Comparison of ENCODE assay signal across 19 cellular contexts in the genomic region with DNA sequence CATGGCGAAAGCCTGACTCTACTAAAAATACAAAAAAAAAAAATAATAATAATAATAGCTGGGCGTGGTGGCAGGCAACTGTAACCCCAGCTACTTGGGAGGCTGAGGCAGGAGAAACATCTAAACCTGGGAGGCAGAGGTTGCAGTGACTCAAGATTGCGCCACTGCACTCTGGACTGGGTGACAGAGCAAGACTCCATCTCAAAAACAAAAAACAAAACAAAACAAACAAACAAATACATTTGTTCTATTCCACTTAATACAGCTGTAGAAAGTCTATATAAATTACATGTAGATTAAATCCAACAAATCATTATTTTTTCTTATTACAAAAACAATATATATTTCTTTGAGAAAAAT. TPM values are rescaled to one million over a fixed set of nuclear protein-coding genes. Genes with fewer than 3 reads are reported as not detected.
DNase-seq lines count a peak whose midpoint lies in the region; ATAC-seq, FAIRE-seq and TF ChIP-seq lines count a peak whose summit lies in the region.
"Had no signal": no experiment of that assay in that cellular context is flagged by ENCODE, and none has a peak within 500 bp of the region (broad histone marks: within the 10 kb centered on the region; RNA-seq: fewer than 3 reads in every experiment).

No MANE protein-coding gene starts in this region.

- H3K4me3 Mint-ChIP-seq in CD8-positive, alpha-beta memory T cell = no peak overlapping the region

- H3K9ac ChIP-seq in K562 (ENCODE audit: insufficient read depth in 1 of 2, low read depth in 2 of 2, low read length in 2 of 2) = no peak overlapping the region; a peak in 1 of 4 replicates

- TF ChIP-seq RAD21 in K562 (CRISPR knock-in tag; conservative IDR thresholded peaks at IDR 0.05 in 1 of 2, IDR thresholded peaks at IDR 0.05 in 1 of 2) = no peak

- intact Hi-C loops in K562 (cut with micrococcal nuclease) (no loop called here), uterus (cut with DNase I; ENCODE audit: low total_unique reads) (no loop called here)

- peaks cover 30% of the 10 kb centered on the region for H3K79me2 ChIP-seq in K562 (ENCODE audit: control insufficient read depth, insufficient read depth, low read length)

- H3K36me3 ChIP-seq in CD8-positive, alpha-beta memory T cell (ENCODE audit: insufficient read depth, low read length) = no peaks in the 10 kb centered on the region
- H3K36me3 ChIP-seq in KOPT-K1 (ENCODE audit: insufficient read depth, low read length) = no peaks in the 10 kb centered on the region
- H3K36me3 ChIP-seq in K562 (ENCODE audit: control insufficient read depth, insufficient read depth, low read length) = no peaks in the 10 kb centered on the region
- H3K36me3 ChIP-seq in uterus = no peaks in the 10 kb centered on the region

- no peak for TF ChIP-seq EP300 in K562 (IDR thresholded peaks at IDR 0.05; ENCODE audit: low read length)

- no peak for TF ChIP-seq CTCF in K562 (IDR thresholded peaks at IDR 0.05 in 2 of 3, conservative IDR thresholded peaks at IDR 0.05 in 1 of 3; ENCODE audit: insufficient read depth in 2 of 3, low read depth in 1 of 3, low read length in 3 of 3)
- TF ChIP-seq CTCF in foreskin keratinocyte (conservative IDR thresholded peaks at IDR 0.05) = no peak
- no peak for TF ChIP-seq CTCF in uterus (IDR thresholded peaks at IDR 0.05)

- CTCF ChIA-PET in CD8-positive, alpha-beta memory T cell (lab: Charles Lee) = interaction anchor here (1.3 kb wide), 1 partner anchor 459 kb away, joined by 3 read pairs; no protein-coding TSS in a partner anchor
- CTCF ChIA-PET in K562 (lab: Yijun Ruan, JAX; ENCODE audit: low intra/inter-chr PET ratio) = no interaction called here

- ATAC-seq in K562 (0 out of 3 replicates have a peak, but pooled peaks have one; percentile 10), foreskin keratinocyte (no peak), HG03139 (IDR thresholded peaks at IDR 0.05; ENCODE audit: unreplicated experiment) (no peak), HG02623 (IDR thresholded peaks at IDR 0.05; ENCODE audit: unreplicated experiment) (no peak)
- ATAC-seq: Panc1 had no signal

- H3K9me3 ChIP-seq in CD8-positive, alpha-beta memory T cell (ENCODE audit: low read length) = no peaks in the 10 kb centered on the region
- H3K9me3 ChIP-seq in KOPT-K1 (ENCODE audit: insufficient read depth, low read length, poor library complexity, severe bottlenecking) (no peaks in the 10 kb centered on the region), K562 (replicated peaks; ENCODE audit: control insufficient read depth, insufficient read depth, low read depth, low read length) (no peaks in the 10 kb centered on the region), uterus (no peaks in the 10 kb centered on the region)

- H3K4me1 Mint-ChIP-seq in CD8-positive, alpha-beta memory T cell = peaks cover 13 to 28% (median 17%) of the 10 kb centered on the region in 3 donors

- POLR2A ChIA-PET in CD8-positive, alpha-beta memory T cell (lab: Charles Lee) = no interaction called here
- POLR2A ChIA-PET in K562 (lab: Yijun Ruan, JAX) = interaction anchor here (1.0 to 1.8 kb wide), 11 partner anchors 10 to 231 kb away, joined by 3 to 10 read pairs (median 4); partner anchors contain the start of genes RCC1 and RNU11

- TF ChIP-seq POLR2A in K562 (conservative IDR thresholded peaks at IDR 0.05) = no peak
- no peak for TF ChIP-seq POLR2A in uterus (IDR thresholded peaks at IDR 0.05)

- no peaks in the 10 kb centered on the region for H3K27me3 ChIP-seq in CD8-positive, alpha-beta memory T cell (ENCODE audit: insufficient read depth, low read length, poor library complexity, severe bottlenecking)
- H3K27me3 ChIP-seq in K562 (ENCODE audit: control insufficient read depth in 2 of 2, insufficient read depth in 2 of 2, low read length in 2 of 2) (no peaks in the 10 kb centered on the region), foreskin keratinocyte (no peaks in the 10 kb centered on the region), uterus (no peaks in the 10 kb centered on the region)

- WGBS in K562 (ENCODE audit: insufficient coverage, low coverage, missing lambda C conversion rate) = 67% methylated on average over 3 of the region's 3 CpGs

- no peaks in the 10 kb centered on the region for H3K27me3 Mint-ChIP-seq in CD8-positive, alpha-beta memory T cell
- H3K27me3 Mint-ChIP-seq: CD4-positive, CD25-positive, alpha-beta regulatory T cell; IgD-negative memory B cell had no signal

- H4K20me1 ChIP-seq in K562 (replicated peaks; ENCODE audit: control insufficient read depth, insufficient read depth, low read length) = no peaks in the 10 kb centered on the region

- in situ Hi-C loops in K562 (cut with MboI) = no loop called here

- no peaks in the 10 kb centered on the region for H3K9me1 ChIP-seq in K562 (ENCODE audit: control insufficient read depth, insufficient read depth, low read length)

- H3K4me1 ChIP-seq in CD8-positive, alpha-beta memory T cell (ENCODE audit: insufficient read depth, low read length) = peaks cover 6% of the 10 kb centered on the region
- H3K4me1 ChIP-seq in K562 (replicated peaks in 1 of 2; ENCODE audit: control insufficient read depth in 2 of 2, insufficient read depth in 2 of 2, low read length in 2 of 2) (peaks cover 20 to 39% of the 10 kb centered on the region in 2 experiments), foreskin keratinocyte (peaks cover 20% of the 10 kb centered on the region), uterus (peaks cover 4 to 15% of the 10 kb centered on the region in 2 donors)

- peaks cover 0 to 1% (median 0%) of the 10 kb centered on the region in 3 donors for H3K36me3 Mint-ChIP-seq in CD8-positive, alpha-beta memory T cell

- no peak overlapping the region for H2AFZ ChIP-seq in K562 (ENCODE audit: low read depth, low read length)

- DNase-seq in CD8-positive, alpha-beta memory T cell = no peak
- no peak for DNase-seq in K562 (ENCODE audit: extremely low read depth in 1 of 4, low spot score in 3 of 4)
- DNase-seq in foreskin keratinocyte = no peak
- DNase-seq in NCI-H1417 (lab: John Stamatoyannopoulos, UW) = no peak
- no peak for DNase-seq in uterus
- DNase-seq: DMS153, HFFc6, MV-4-11, NCI-H1930, NCI-H226, NCI-H524 treated with DMSO at 0.1 percent for 48 hours, SHP77 had no signal

- H3K27ac ChIP-seq in CD8-positive, alpha-beta memory T cell (ENCODE audit: low read depth, low read length) = peak overlapping the region; percentile 69
- peak overlapping the region; percentile 73 for H3K27ac ChIP-seq in KOPT-K1 (ENCODE audit: low read depth, low read length, poor library complexity, severe bottlenecking)
- H3K27ac ChIP-seq in K562 (ENCODE audit: extremely low read depth, low read depth, low read length) = peak overlapping the region; percentile 18; the same call in 1 of the 3 replicates
- peak overlapping the region; percentile 91 for H3K27ac ChIP-seq in foreskin keratinocyte
- H3K27ac ChIP-seq in uterus = no peak overlapping the region
- H3K27ac ChIP-seq: SK-N-MC had no signal

- no peak for FAIRE-seq in K562 (lab: Jason Lieb, UNC)

- H3K4me2 ChIP-seq in K562 (ENCODE audit: insufficient read depth, low read length) = no peak overlapping the region

- no peaks in the 10 kb centered on the region for H3K9me3 Mint-ChIP-seq in CD8-positive, alpha-beta memory T cell
- H3K9me3 Mint-ChIP-seq: CD4-positive, CD25-positive, alpha-beta regulatory T cell; HFFc6; IgD-negative memory B cell had no signal

- H3K27ac Mint-ChIP-seq in CD8-positive, alpha-beta memory T cell = peak overlapping the region in 2 of 8 donors; percentile 68 to 95
- H3K27ac Mint-ChIP-seq: IgD-negative memory B cell had no signal

- no peak overlapping the region for H3K4me3 ChIP-seq in CD8-positive, alpha-beta memory T cell (ENCODE audit: low read length)
- H3K4me3 ChIP-seq in K562 = no peak overlapping the region
- no peak overlapping the region for H3K4me3 ChIP-seq in uterus
- H3K4me3 ChIP-seq: SK-N-MC had no signal

- no TSS peak for BruUV-seq in K562 (replicated peaks; lab: Mats Ljungman, UMichigan)

TF ChIP-seq in K562, 482 proteins besides CTCF, POLR2A, EP300 and RAD21 (continues in another document):
- TF ChIP-seq ZNF561 (CRISPR knock-in tag; conservative IDR thresholded peaks at IDR 0.05) = no peak
- TF ChIP-seq TRIM24 (IDR thresholded peaks at IDR 0.05) = 0 out of 4 replicates have a peak, but pooled peaks of 1 of the 2 experiments have one; percentile 18
- TF ChIP-seq ATF3 (IDR thresholded peaks at IDR 0.05) = peak; percentile 47; the same call in 1 of the 2 replicates
- TF ChIP-seq ATF3 (CRISPR knock-in tag; conservative IDR thresholded peaks at IDR 0.05) = no peak
- no peak for TF ChIP-seq HSF4 (CRISPR knock-in tag; IDR thresholded peaks at IDR 0.05; ENCODE audit: borderline replicate concordance)
- TF ChIP-seq CEBPB (tag; IDR thresholded peaks at IDR 0.05) = peak; percentile 83

RNA-seq across cellular contexts. Expression of gene PHACTR4, which starts 48.7 kb away (rescaled TPM):
- total RNA-seq in CD8-positive, alpha-beta memory T cell = 10 to 100 TPM; 23.2 to 24.1 TPM
- polyA plus RNA-seq in CD8-positive, alpha-beta memory T cell = 24.4 TPM
- 24.0 and 41.2 TPM in 2 replicates for total RNA-seq in K562 (2011; cell fraction: chromatin; rRNA removed; ENCODE audit: low replicate concordance)
- total RNA-seq in K562 (2011; cell fraction: nucleolus; rRNA removed) = 12.5 and 16.1 TPM in 2 replicates
- total RNA-seq in K562 (2011; cell fraction: nucleoplasm; rRNA removed) = 26.8 and 45.1 TPM in 2 replicates
- total RNA-seq in K562 (2014; rRNA removed) (6.4 and 8.7 TPM in 2 replicates), K562 (2014; rRNA removed; fragmentation: Illumina TruSeq; extraction: Trizol) (13.9 and 18.2 TPM in 2 replicates), K562 (2015; rRNA removed; fragmentation: Illumina TruSeq; extraction: Trizol) (17.5 and 17.7 TPM in 2 replicates), K562 (2021) (28.6 and 34.6 TPM in 2 replicates), foreskin keratinocyte (24.2 and 24.3 TPM in 2 replicates), uterus (10 to 100 TPM in 3 of 4 donors, 1 to 10 TPM in 1; 9.0 to 45.2 (median 24.3) TPM)
- polyA plus RNA-seq in K562 (2011; rRNA removed) (11.9 and 14.0 TPM in 2 replicates), K562 (2014; fragmentation: Illumina TruSeq; extraction: Trizol) (37.9 and 43.6 TPM in 2 replicates), K562 (2014; fragmentation: Nextera tagmentation; extraction: Ambion mirVana) (10 to 100 TPM; 12.8 to 14.2 TPM), K562 (2014; rRNA removed) (18.2 and 18.5 TPM in 2 replicates), foreskin keratinocyte (12.1 and 13.1 TPM in 2 replicates)
- 9.5 and 18.8 TPM in 2 replicates for polyA plus RNA-seq in K562 (2011; cell fraction: cytosol; rRNA removed)
- 10.0 and 10.8 TPM in 2 replicates for polyA plus RNA-seq in K562 (2011; cell fraction: nucleus; rRNA removed)
- 22.7 and 23.1 TPM in 2 replicates for polyA plus RNA-seq in K562 (2012)
- 16.3 and 18.6 TPM in 2 replicates for polyA minus RNA-seq in K562 (2011; rRNA and poly(A)+ RNA removed)
- 11.1 and 12.5 TPM in 2 replicates for polyA minus RNA-seq in K562 (2011; cell fraction: cytosol; rRNA and poly(A)+ RNA removed)
- 4.4 and 7.9 TPM in 2 replicates for polyA minus RNA-seq in K562 (2011; cell fraction: nucleus; rRNA and poly(A)+ RNA removed)

Comparison
In these comparisons a context has a peak if more than half of its experiments do, and no peak if none do; other contexts are left out.
1. H3K27ac ChIP-seq: peak in CD8-positive, alpha-beta memory T cell (single experiment), KOPT-K1 (single experiment), K562 (single experiment) and foreskin keratinocyte (single experiment); none in uterus (0 of 2).